In the genomic region with DNA sequence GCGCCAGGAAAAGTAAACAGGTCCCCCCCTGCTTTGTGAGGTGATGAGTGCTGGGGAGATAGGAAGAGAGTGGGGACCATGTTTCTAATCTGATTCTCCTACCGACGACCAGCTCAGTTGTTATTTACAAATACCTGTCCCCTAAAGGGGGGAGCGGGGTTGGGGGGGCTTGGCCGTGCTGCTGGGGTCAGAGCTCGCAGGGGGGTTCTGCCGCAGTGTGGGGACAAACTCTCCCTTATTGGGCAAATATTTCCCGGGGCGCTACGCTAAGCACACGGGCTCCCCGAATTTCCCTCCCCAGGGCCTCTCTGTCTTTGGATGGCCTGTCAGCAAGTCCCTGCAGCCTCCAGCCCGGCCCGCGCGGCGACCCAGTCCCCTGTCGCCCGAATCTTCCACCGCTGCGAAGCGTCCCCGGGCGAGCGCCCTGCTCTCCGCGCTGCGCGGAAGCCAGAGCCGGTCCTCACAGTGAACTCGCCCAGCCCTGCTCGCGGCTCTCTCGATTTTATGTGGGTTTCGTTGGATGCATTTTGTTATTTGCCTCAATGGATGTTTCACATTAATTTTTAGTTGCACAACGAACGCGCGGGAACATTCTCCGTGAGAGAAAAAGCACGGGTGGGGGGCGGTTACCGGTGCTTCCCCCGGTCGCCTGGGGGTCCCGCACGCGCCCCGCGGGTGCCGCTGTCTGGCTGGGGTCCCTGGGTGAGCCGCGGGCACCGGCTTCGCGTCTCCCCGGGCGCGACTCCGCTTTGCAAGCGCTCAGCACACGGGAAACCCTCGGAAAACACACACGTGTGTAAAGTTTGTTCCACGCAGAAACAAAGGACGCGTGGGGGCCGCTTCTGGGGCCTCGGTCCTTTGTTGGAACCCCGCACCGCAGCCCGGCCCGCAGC, we compare ENCODE assay signal across 8 cellular contexts. TPM values are rescaled to one million over a fixed set of nuclear protein-coding genes. Genes with fewer than 3 reads are reported as not detected.
DNase-seq lines count a peak whose midpoint lies in the region; ATAC-seq and TF ChIP-seq lines count a peak whose summit lies in the region.

No MANE protein-coding gene starts in this region.

- H2BK15ac ChIP-seq in mesendoderm (replicated peaks; ENCODE audit: low read depth): no peak overlapping the region

- peak in 5 of 10 experiments; percentile 21 to 55 (median 27) for DNase-seq in CD4-positive, alpha-beta T cell
- DNase-seq in T-helper 1 cell (peak in 3 of 5 donors; percentile 24 to 41 (median 33)), chondrocyte (ENCODE audit: low spot score) (no peak), mesendoderm (no peak), tibial nerve (ENCODE audit: low spot score in 2 of 2) (no peak), AML-193 (lab: John Stamatoyannopoulos, UW) (no peak), NCI-H1694 (lab: John Stamatoyannopoulos, UW) (no peak)

- no peak overlapping the region for H3K23ac ChIP-seq in mesendoderm (ENCODE audit: low read length)

- H3K9ac ChIP-seq in mesendoderm (ENCODE audit: low read length): peak overlapping the region; percentile 74

- TF ChIP-seq EP300 in tibial nerve (IDR thresholded peaks at IDR 0.05): no peak

- no peaks in the 10 kb centered on the region for H3K9me3 Mint-ChIP-seq in CD4-positive, alpha-beta T cell
- H3K9me3 Mint-ChIP-seq in chondrocyte (ENCODE audit: low read depth): no peaks in the 10 kb centered on the region

- peaks cover 17% of the 10 kb centered on the region for H3K4me1 Mint-ChIP-seq in CD4-positive, alpha-beta T cell (ENCODE audit: low read depth)
- peaks cover 46% of the 10 kb centered on the region for H3K4me1 Mint-ChIP-seq in chondrocyte (ENCODE audit: low read depth)

- H3K36me3 ChIP-seq in mesendoderm (ENCODE audit: control insufficient read depth, insufficient read depth, low read length): no peaks in the 10 kb centered on the region
- H3K36me3 ChIP-seq in tibial nerve: no peaks in the 10 kb centered on the region

- no peaks in the 10 kb centered on the region for H3K4me1 ChIP-seq in mesendoderm (ENCODE audit: control insufficient read depth, low read depth, low read length)
- H3K4me1 ChIP-seq in tibial nerve: peaks cover 0 to 48% (median 11%) of the 10 kb centered on the region in 4 donors

- H3K27ac Mint-ChIP-seq in CD4-positive, alpha-beta T cell: peak overlapping the region; percentile 61
- H3K27ac Mint-ChIP-seq in chondrocyte (ENCODE audit: unreplicated experiment): no peak overlapping the region

- H3K56ac ChIP-seq in mesendoderm (ENCODE audit: low read length): peak overlapping the region; percentile 86

- no peak overlapping the region for H4K5ac ChIP-seq in mesendoderm (ENCODE audit: low read length)

- WGBS in mesendoderm (ENCODE audit: extremely low coverage, insufficient coverage, low lambda C conversion rate): no CpG with 5 or more reads among the region's 73 CpGs
- 8 to 16% methylated on average over 66 to 72 of the region's 73 CpGs for WGBS in tibial nerve, 2 donors

- TF ChIP-seq POLR2A in tibial nerve (IDR thresholded peaks at IDR 0.05) (no peak), GM18505 (IDR thresholded peaks at IDR 0.05; ENCODE audit: borderline replicate concordance, extremely low read depth, insufficient read depth, insufficient read length) (no peak)

- H3K18ac ChIP-seq in mesendoderm (ENCODE audit: low read length): peak overlapping the region; percentile 99

- ATAC-seq in CD4-positive, alpha-beta T cell (ENCODE audit: poor library complexity): no peak
- no peak for ATAC-seq in GM18505 (IDR thresholded peaks at IDR 0.05; ENCODE audit: unreplicated experiment)

- peaks cover 28% of the 10 kb centered on the region for H3K36me3 Mint-ChIP-seq in CD4-positive, alpha-beta T cell (ENCODE audit: low read depth)
- H3K36me3 Mint-ChIP-seq in chondrocyte (ENCODE audit: low read depth): no peaks in the 10 kb centered on the region

- POLR2A ChIA-PET in CD4-positive, alpha-beta T cell (lab: Charles Lee): interaction anchor here (0.6 to 4.6 kb wide), 6 partner anchors 9 to 240 kb away, joined by 3 to 99 read pairs (median 8); partner anchors contain the start of gene NPEPL1

- no peaks in the 10 kb centered on the region for H3K27me3 ChIP-seq in CD4-positive, alpha-beta T cell (ENCODE audit: control insufficient read depth, insufficient read depth, low read length)
- H3K27me3 ChIP-seq in mesendoderm (ENCODE audit: insufficient read depth, low read length, poor library complexity) (no peaks in the 10 kb centered on the region), tibial nerve (no peaks in the 10 kb centered on the region)

- H3K4me3 ChIP-seq in mesendoderm (ENCODE audit: low read length) (peak overlapping the region; percentile 44), tibial nerve (peak overlapping the region; percentile 79 to 96 (median 86))

- peaks cover 4% of the 10 kb centered on the region for H3K79me1 ChIP-seq in mesendoderm (ENCODE audit: low read length)

- peak overlapping the region; percentile 58 for H3K27ac ChIP-seq in CD4-positive, alpha-beta T cell (ENCODE audit: low read depth, low read length)
- H3K27ac ChIP-seq in mesendoderm (ENCODE audit: low read depth, low read length): peak overlapping the region; percentile 68
- H3K27ac ChIP-seq in tibial nerve: peak overlapping the region; percentile 85 to 95 (median 88)

- H3K4me2 ChIP-seq in mesendoderm (ENCODE audit: low read length): peak overlapping the region; percentile 74

- no peak overlapping the region for H2BK5ac ChIP-seq in mesendoderm (ENCODE audit: low read length)

- CTCF ChIA-PET in CD4-positive, alpha-beta T cell (lab: Charles Lee): interaction anchor here (0.6 to 3.4 kb wide), 12 partner anchors 11 to 342 kb away, joined by 3 to 62 read pairs (median 6); partner anchors contain the start of gene NPEPL1

- no peaks in the 10 kb centered on the region for H3K27me3 Mint-ChIP-seq in CD4-positive, alpha-beta T cell
- no peaks in the 10 kb centered on the region for H3K27me3 Mint-ChIP-seq in chondrocyte (ENCODE audit: low read depth)

- H3K9me3 ChIP-seq in CD4-positive, alpha-beta T cell (ENCODE audit: control insufficient read depth, low read length): no peaks in the 10 kb centered on the region
- no peaks in the 10 kb centered on the region for H3K9me3 ChIP-seq in tibial nerve

- peak overlapping the region; percentile 99 for H3K4ac ChIP-seq in mesendoderm (ENCODE audit: low read depth, low read length)

- intact Hi-C loops in CD4-positive, alpha-beta T cell (cut with DNase I, micrococcal nuclease): loop anchor here (2.0 to 10.0 kb wide), 21 partner anchors 188 to 1297 kb away; partner anchors contain the start of genes PRELID3B (in 2 of the 2), GNAS (in 1 of the 2), GNAS-AS1 (in 1 of the 2) and NELFCD (in 1 of the 2)

- TF ChIP-seq CTCF in CD4-positive, alpha-beta T cell (IDR thresholded peaks at IDR 0.05): no peak
- TF ChIP-seq CTCF in chondrocyte (IDR thresholded peaks at IDR 0.05) (no peak), tibial nerve (IDR thresholded peaks at IDR 0.05) (no peak)

- H3K4me3 Mint-ChIP-seq in CD4-positive, alpha-beta T cell: peak overlapping the region; percentile 90
- peak overlapping the region; percentile 44 for H3K4me3 Mint-ChIP-seq in chondrocyte (ENCODE audit: unreplicated experiment)

- H4K8ac ChIP-seq in mesendoderm (ENCODE audit: low read depth, low read length): peak overlapping the region; percentile 98

- no peak overlapping the region for H2AK5ac ChIP-seq in mesendoderm (ENCODE audit: low read length)

- peaks cover 20% of the 10 kb centered on the region for H3K79me2 ChIP-seq in mesendoderm (ENCODE audit: control insufficient read depth, insufficient read depth, low read length)

- H2BK120ac ChIP-seq in mesendoderm (ENCODE audit: low read depth, low read length): peak overlapping the region; percentile 84

RNA-seq across cellular contexts. Expression of gene STX16, which starts 1.5 kb away (rescaled TPM):
- 100 to 1,000 TPM; 179 to 181 TPM for total RNA-seq in CD4-positive, alpha-beta T cell
- 44.5 to 58.1 TPM (median 50.4 TPM) in 3 replicates for total RNA-seq in chondrocyte
- polyA plus RNA-seq in mesendoderm (2013, experiment 1 of 2): 23.7 TPM
- polyA plus RNA-seq in mesendoderm (2013, experiment 2 of 2): 24.1 TPM
- 100 to 1,000 TPM in 1 of 4 donors, 10 to 100 TPM in 3; 70.2 to 148 (median 85.9) TPM for total RNA-seq in tibial nerve

RNA-seq across cellular contexts. Expression of gene NPEPL1, which starts 43.1 kb away (rescaled TPM):
- 10 to 100 TPM; 58.3 to 61.1 TPM for total RNA-seq in CD4-positive, alpha-beta T cell
- total RNA-seq in chondrocyte: 10.2 to 32.8 TPM (median 31.3 TPM) in 3 replicates
- 10.3 TPM for polyA plus RNA-seq in mesendoderm (2013, experiment 1 of 2)
- polyA plus RNA-seq in mesendoderm (2013, experiment 2 of 2): 10.5 TPM
- total RNA-seq in tibial nerve: 100 to 1,000 TPM in 1 of 4 donors, 10 to 100 TPM in 3; 57.6 to 123 (median 73.0) TPM

Comparison
In these comparisons a context has a peak if more than half of its experiments do, and no peak if none do; other contexts are left out.
1. DNase-seq: peak in T-helper 1 cell (3 of 5); none in chondrocyte (single experiment), mesendoderm (single experiment), tibial nerve (0 of 2), AML-193 (0 of 2) and NCI-H1694 (single experiment).
2. Peak in every context shown above with its lines, with median percentiles within 50 percentile points of each other: H3K27ac ChIP-seq.